In genomic region chr22:46815896-46816721, GRCh38 we compare ENCODE assay signal across 9 cellular contexts. TPM values are rescaled to one million over a fixed set of nuclear protein-coding genes. Genes with fewer than 3 reads are reported as not detected.
DNase-seq lines count a peak whose midpoint lies in the region; ATAC-seq and TF ChIP-seq lines count a peak whose summit lies in the region.
"Had no signal": no experiment of that assay in that cellular context is flagged by ENCODE, and none has a peak within 500 bp of the region (broad histone marks: within the 10 kb centered on the region; RNA-seq: fewer than 3 reads in every experiment).

No MANE protein-coding gene starts in this region.

- peaks cover 7% of the 10 kb centered on the region for H3K4me1 ChIP-seq in left ventricle myocardium inferior
- H3K4me1 ChIP-seq in adrenal gland (replicated peaks in 1 of 2) = peaks cover 10 to 13% of the 10 kb centered on the region in 2 donors
- no peaks in the 10 kb centered on the region for H3K4me1 ChIP-seq in aorta (ENCODE audit: control insufficient read depth in 1 of 2, insufficient read depth in 2 of 2, low read length in 2 of 2)

- DNase-seq in Right ventricle myocardium superior (no peak), left ventricle myocardium inferior (no peak), adrenal gland (peak in 3 of 7 donors; percentile 18 to 52 (median 35)), aorta (peak; percentile 62 to 80), COR-L47 (lab: John Stamatoyannopoulos, UW) (no peak)
- DNase-seq: activated gamma-delta T cell treated with Interleukin-2 at 50 U/mL for 16 hours had no signal

- 79 to 86% (median 83%) methylated on average over 8 to 15 of the region's 15 CpGs for WGBS in adrenal gland, 4 donors
- 39 to 44% methylated on average over 15 of the region's 15 CpGs for WGBS in aorta, 2 donors

- H3K27me3 ChIP-seq in left ventricle myocardium inferior (ENCODE audit: low read depth) (no peaks in the 10 kb centered on the region), adrenal gland (no peaks in the 10 kb centered on the region), layer of hippocampus (ENCODE audit: control insufficient read depth, insufficient read depth, low read length) (no peaks in the 10 kb centered on the region), aorta (ENCODE audit: control insufficient read depth in 1 of 2, insufficient read depth in 2 of 2, low read length in 1 of 2) (no peaks in the 10 kb centered on the region)

- peak; percentile 48 for ATAC-seq in Right ventricle myocardium superior (ENCODE audit: poor library complexity)
- peak; percentile 70 for ATAC-seq in aorta (ENCODE audit: low FRiP score)
- ATAC-seq in GM18861 (IDR thresholded peaks at IDR 0.05; ENCODE audit: unreplicated experiment) = no peak
- ATAC-seq in GM21515 (IDR thresholded peaks at IDR 0.05; ENCODE audit: unreplicated experiment) = no peak

- no peak for TF ChIP-seq POLR2A in adrenal gland (IDR thresholded peaks at IDR 0.05)

- H3K36me3 ChIP-seq in left ventricle myocardium inferior = no peaks in the 10 kb centered on the region
- no peaks in the 10 kb centered on the region for H3K36me3 ChIP-seq in adrenal gland (replicated peaks in 1 of 2)
- no peaks in the 10 kb centered on the region for H3K36me3 ChIP-seq in aorta (ENCODE audit: control insufficient read depth in 1 of 2, insufficient read depth in 2 of 2, low read length in 1 of 2)

- H3K27ac ChIP-seq in left ventricle myocardium inferior (replicated peaks) (no peak overlapping the region), adrenal gland (peak overlapping the region in 3 of 5 donors; percentile 27 to 61 (median 52)), layer of hippocampus (ENCODE audit: low read depth, low read length) (peak overlapping the region; percentile 48), aorta (ENCODE audit: low read depth in 1 of 2, low read length in 2 of 2) (peak overlapping the region in 1 of 2 donors; percentile 41)

- H3K9me3 ChIP-seq in left ventricle myocardium inferior (replicated peaks) (peaks cover 8% of the 10 kb centered on the region), adrenal gland (replicated peaks in 1 of 3) (no peaks in the 10 kb centered on the region), aorta (ENCODE audit: control insufficient read depth, low read length) (no peaks in the 10 kb centered on the region)

- no peak overlapping the region for H3K4me3 ChIP-seq in left ventricle myocardium inferior
- no peak overlapping the region for H3K4me3 ChIP-seq in adrenal gland
- H3K4me3 ChIP-seq in aorta (ENCODE audit: low read length in 2 of 2) = no peak overlapping the region

- no peak for TF ChIP-seq CTCF in left ventricle myocardium inferior (IDR thresholded peaks at IDR 0.05; ENCODE audit: borderline replicate concordance)
- TF ChIP-seq CTCF in adrenal gland (IDR thresholded peaks at IDR 0.05) = no peak

- intact Hi-C loops in Right ventricle myocardium superior (cut with DNase I) = no loop called here
- intact Hi-C loops in left ventricle myocardium inferior (cut with micrococcal nuclease) = no loop called here
- intact Hi-C loops in adrenal gland (cut with DNase I) = no loop called here
- intact Hi-C loops in aorta (cut with DNase I) = no loop called here

RNA-seq across cellular contexts. Expression of gene TBC1D22A, which starts 53.7 kb away (rescaled TPM):
- total RNA-seq in Right ventricle myocardium superior = 14.0 TPM
- 16.2 TPM for total RNA-seq in left ventricle myocardium inferior
- 10 to 100 TPM; 18.8 to 44.2 (median 29.9) TPM for total RNA-seq in adrenal gland
- 10 to 100 TPM; 11.5 to 17.4 (median 14.9) TPM for polyA plus RNA-seq in adrenal gland
- total RNA-seq in aorta = 10 to 100 TPM; 21.1 to 37.1 TPM
- polyA plus RNA-seq in aorta = 10 to 100 TPM; 10.8 to 14.7 TPM

Comparison
In these comparisons a context has a peak if more than half of its experiments do, and no peak if none do; other contexts are left out.
1. ATAC-seq: peak in Right ventricle myocardium superior (single experiment) and aorta (single experiment); none in GM18861 (single experiment) and GM21515 (single experiment).
2. DNase-seq: peak in aorta (2 of 2); none in Right ventricle myocardium superior (single experiment), left ventricle myocardium inferior (single experiment) and COR-L47 (single experiment).